8 cellular contexts compared by ENCODE assay signal in the genomic region with DNA sequence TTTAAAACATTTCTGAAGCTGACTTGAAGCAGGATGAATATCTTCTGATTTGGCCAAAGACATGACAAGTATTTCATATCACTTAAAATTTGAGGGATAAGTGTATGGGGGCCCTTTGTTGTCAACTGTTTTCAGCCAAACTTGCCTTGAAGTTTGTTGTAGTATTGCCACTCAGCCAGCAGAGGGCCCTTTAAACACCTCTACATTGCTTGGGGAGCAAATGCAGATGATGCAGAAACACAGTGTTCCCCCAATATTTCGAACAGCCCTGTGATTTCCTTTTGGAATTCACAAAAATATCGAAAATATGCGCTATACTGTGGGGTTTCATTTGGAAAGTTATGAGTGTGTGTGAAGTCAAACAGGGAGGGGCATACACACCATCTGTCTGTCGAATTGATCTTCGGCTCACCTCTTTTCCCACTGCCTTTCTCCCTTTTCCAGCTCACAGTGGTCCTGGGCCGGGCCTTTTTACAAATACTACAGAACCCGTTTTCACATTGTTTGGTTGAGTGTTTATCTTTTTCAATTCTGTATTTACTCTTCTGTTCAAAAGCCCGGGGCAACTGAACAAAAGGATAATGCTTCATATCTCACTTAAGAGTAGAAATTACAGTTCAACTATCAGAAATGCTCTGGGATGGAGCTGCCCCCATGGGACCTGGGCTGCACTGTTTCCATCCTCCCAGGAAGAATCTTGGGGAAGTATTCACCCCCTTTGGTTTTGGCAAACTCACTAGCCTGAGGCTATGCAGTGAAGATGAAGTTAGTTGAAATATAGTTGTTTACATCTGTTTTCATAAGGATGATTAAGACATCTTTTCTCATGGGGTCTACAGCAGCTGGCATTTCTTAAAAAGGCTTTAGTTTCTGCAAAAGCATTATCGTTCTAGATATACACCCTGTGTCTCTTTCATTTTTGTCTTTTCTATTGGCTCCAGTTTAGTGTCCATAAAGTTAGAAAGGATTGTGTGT.
DNase-seq lines count a peak whose midpoint lies in the region; ATAC-seq and TF ChIP-seq lines count a peak whose summit lies in the region.

No MANE protein-coding gene starts in this region.

- H3K4me1 Mint-ChIP-seq in CD14-positive monocyte (no peaks in the 10 kb centered on the region), endothelial cell (ENCODE audit: unreplicated experiment) (peaks cover 3% of the 10 kb centered on the region)
- H3K4me1 Mint-ChIP-seq in naive thymus-derived CD4-positive, alpha-beta T cell, result peaks cover 0 to 34% (median 0%) of the 10 kb centered on the region in 7 donors

- no peaks in the 10 kb centered on the region for H3K36me3 ChIP-seq in naive thymus-derived CD4-positive, alpha-beta T cell (ENCODE audit: control insufficient read depth in 2 of 3, insufficient read depth in 3 of 3, low read length in 3 of 3)

- peak; percentile 50 for ATAC-seq in GM21381 (IDR thresholded peaks at IDR 0.05; ENCODE audit: unreplicated experiment)
- ATAC-seq in naive thymus-derived CD4-positive, alpha-beta T cell, result peak; percentile 76

- CTCF ChIA-PET in naive thymus-derived CD4-positive, alpha-beta T cell (lab: Charles Lee), result interaction anchor here (0.6 to 2.8 kb wide), 23 partner anchors 12 to 1628 kb away, joined by 3 to 17 read pairs (median 4); no protein-coding TSS in a partner anchor

- no peaks in the 10 kb centered on the region for H3K9me3 Mint-ChIP-seq in CD14-positive monocyte
- H3K9me3 Mint-ChIP-seq in endothelial cell (ENCODE audit: unreplicated experiment), result no peaks in the 10 kb centered on the region
- H3K9me3 Mint-ChIP-seq in naive thymus-derived CD4-positive, alpha-beta T cell, result no peaks in the 10 kb centered on the region

- no peak overlapping the region for H3K4me3 ChIP-seq in naive thymus-derived CD4-positive, alpha-beta T cell (ENCODE audit: low read length)

- POLR2A ChIA-PET in naive thymus-derived CD4-positive, alpha-beta T cell (lab: Charles Lee), result interaction anchor here (0.6 to 1.0 kb wide), 2 partner anchors 147 to 203 kb away, joined by 3 read pairs; no protein-coding TSS in a partner anchor

- DNase-seq in CD14-positive monocyte (ENCODE audit: low spot score) (no peak), NCI-H1105 treated with DMSO at 0.1 percent for 48 hours (lab: John Stamatoyannopoulos, UW) (peak; percentile 14), endothelial cell (ENCODE audit: low spot score) (peak; percentile 43), substantia nigra (lab: John Stamatoyannopoulos, UW) (peak in 35 of 49 donors; percentile 2 to 67 (median 29)), DMS79 treated with DMSO at 0.1 percent for 48 hours (lab: John Stamatoyannopoulos, UW) (no peak)
- DNase-seq in activated CD4-positive, alpha-beta T cell treated with anti-CD3 and anti-CD28 coated beads, Interleukin-2, amount 50 U/mL, for 48 hours, result peak; percentile 42 to 59
- DNase-seq in naive thymus-derived CD4-positive, alpha-beta T cell, result peak; percentile 16 to 56 (median 38)

- H3K9me3 ChIP-seq in naive thymus-derived CD4-positive, alpha-beta T cell (ENCODE audit: control insufficient read depth in 2 of 3, low read length in 3 of 3), result no peaks in the 10 kb centered on the region

- intact Hi-C loops in CD14-positive monocyte (cut with micrococcal nuclease), result loop anchor here (10.0 kb wide), 2 partner anchors 145 to 155 kb away; a partner anchor contains a TSS
- intact Hi-C loops in naive thymus-derived CD4-positive, alpha-beta T cell (cut with micrococcal nuclease), result loop anchor here (1.0 to 5.0 kb wide), 7 partner anchors 47 to 466 kb away; no protein-coding TSS in a partner anchor

- H3K27me3 Mint-ChIP-seq in CD14-positive monocyte (ENCODE audit: low read depth in 3 of 3) (peaks cover 28 to 57% (median 30%) of the 10 kb centered on the region in 3 donors), endothelial cell (ENCODE audit: unreplicated experiment) (no peaks in the 10 kb centered on the region)
- no peaks in the 10 kb centered on the region for H3K27me3 Mint-ChIP-seq in naive thymus-derived CD4-positive, alpha-beta T cell

- H3K27ac ChIP-seq in naive thymus-derived CD4-positive, alpha-beta T cell (ENCODE audit: low read depth, low read length), result no peak overlapping the region
- no peak overlapping the region for H3K27ac ChIP-seq in substantia nigra (ENCODE audit: low read depth, low read length, poor library complexity, severe bottlenecking)

- H3K4me3 Mint-ChIP-seq in CD14-positive monocyte (peak overlapping the region in 1 of 2 donors; percentile 73), endothelial cell (ENCODE audit: unreplicated experiment) (no peak overlapping the region)
- H3K4me3 Mint-ChIP-seq in naive thymus-derived CD4-positive, alpha-beta T cell, result no peak overlapping the region

- H3K27ac Mint-ChIP-seq in CD14-positive monocyte (no peak overlapping the region), endothelial cell (ENCODE audit: unreplicated experiment) (no peak overlapping the region)
- H3K27ac Mint-ChIP-seq in naive thymus-derived CD4-positive, alpha-beta T cell, result peak overlapping the region in 1 of 9 donors; percentile 33

- H3K4me1 ChIP-seq in naive thymus-derived CD4-positive, alpha-beta T cell (ENCODE audit: control insufficient read depth in 2 of 2, insufficient read depth in 2 of 2, low read length in 2 of 2), result peaks cover 0 to 4% of the 10 kb centered on the region in 2 donors

- peaks cover 4 to 6% of the 10 kb centered on the region in 2 donors for H3K36me3 Mint-ChIP-seq in CD14-positive monocyte
- peaks cover 4% of the 10 kb centered on the region for H3K36me3 Mint-ChIP-seq in endothelial cell (ENCODE audit: low read depth, unreplicated experiment)
- H3K36me3 Mint-ChIP-seq in naive thymus-derived CD4-positive, alpha-beta T cell, result peaks cover 0 to 16% (median 0%) of the 10 kb centered on the region in 5 donors

- no peaks in the 10 kb centered on the region for H3K27me3 ChIP-seq in naive thymus-derived CD4-positive, alpha-beta T cell (ENCODE audit: control insufficient read depth in 2 of 2, insufficient read depth in 2 of 2, low read length in 2 of 2)

- TF ChIP-seq CTCF in CD14-positive monocyte (IDR thresholded peaks at IDR 0.05) (peak; percentile 86), endothelial cell (IDR thresholded peaks at IDR 0.05; ENCODE audit: unreplicated experiment) (peak; percentile 75)

Comparison
In these comparisons a context has a peak if more than half of its experiments do, and no peak if none do; other contexts are left out.
1. DNase-seq: peak in NCI-H1105 treated with DMSO at 0.1 percent for 48 hours (single experiment), activated CD4-positive, alpha-beta T cell treated with anti-CD3 and anti-CD28 coated beads, Interleukin-2, amount 50 U/mL, for 48 hours (2 of 2), endothelial cell (single experiment), naive thymus-derived CD4-positive, alpha-beta T cell (9 of 9) and substantia nigra (35 of 49); none in CD14-positive monocyte (single experiment) and DMS79 treated with DMSO at 0.1 percent for 48 hours (single experiment).